8 cellular contexts compared by ENCODE assay signal in genomic region chr19:47742636-47743035, GRCh38. TPM values are rescaled to one million over a fixed set of nuclear protein-coding genes. Genes with fewer than 3 reads are reported as not detected.
DNase-seq lines count a peak whose midpoint lies in the region; ATAC-seq, FAIRE-seq and TF ChIP-seq lines count a peak whose summit lies in the region.

No MANE protein-coding gene starts in this region.

- peaks cover 12% of the 10 kb centered on the region for H3K36me3 Mint-ChIP-seq in CD4-positive, alpha-beta T cell (ENCODE audit: low read depth)
- H3K36me3 Mint-ChIP-seq in activated B cell treated with CpG ODN at 0.5 μM for 24 hours (ENCODE audit: low read depth): peaks cover 13% of the 10 kb centered on the region

- no peak for ATAC-seq in CD4-positive, alpha-beta T cell (ENCODE audit: poor library complexity)
- ATAC-seq in activated B cell treated with CpG ODN at 0.5 μM for 24 hours (ENCODE audit: low read depth) (no peak), GM18909 (IDR thresholded peaks at IDR 0.05; ENCODE audit: poor library complexity, unreplicated experiment) (no peak)

- TF ChIP-seq CTCF in CD4-positive, alpha-beta T cell (IDR thresholded peaks at IDR 0.05): no peak
- no peak for TF ChIP-seq CTCF in activated B cell treated with CpG ODN at 0.5 μM for 24 hours (IDR thresholded peaks at IDR 0.05)
- no peak for TF ChIP-seq CTCF in fibroblast of the aortic adventitia (IDR thresholded peaks at IDR 0.05; ENCODE audit: insufficient read depth, low read length)

- DNase-seq in CD4-positive, alpha-beta T cell: no peak
- no peak for DNase-seq in activated B cell treated with CpG ODN at 0.5 μM for 24 hours
- DNase-seq in fibroblast of the aortic adventitia (ENCODE audit: low read depth): no peak
- peak; percentile 18 for DNase-seq in retina
- DNase-seq in NCI-H345 treated with DMSO at 0.1 percent for 48 hours (lab: John Stamatoyannopoulos, UW; ENCODE audit: unreplicated experiment): no peak
- no peak for DNase-seq in SIG-M5 treated with dmso at 0.1 percent for 504 hours (lab: John Stamatoyannopoulos, UW; ENCODE audit: unreplicated experiment)
- no peak for DNase-seq in RCC 7860 (ENCODE audit: low spot score)

- H3K9me3 Mint-ChIP-seq in CD4-positive, alpha-beta T cell: no peaks in the 10 kb centered on the region
- no peaks in the 10 kb centered on the region for H3K9me3 Mint-ChIP-seq in activated B cell treated with CpG ODN at 0.5 μM for 24 hours

- peaks cover 20% of the 10 kb centered on the region for H3K4me1 Mint-ChIP-seq in CD4-positive, alpha-beta T cell (ENCODE audit: low read depth)
- H3K4me1 Mint-ChIP-seq in activated B cell treated with CpG ODN at 0.5 μM for 24 hours: peaks cover 37% of the 10 kb centered on the region

- intact Hi-C loops in CD4-positive, alpha-beta T cell (cut with DNase I, micrococcal nuclease): loop anchor here (1.0 to 2.0 kb wide), 3 partner anchors 29 to 306 kb away; partner anchors contain the start of genes EHD2 (in 1 of the 2) and SELENOW (in 1 of the 2)
- intact Hi-C loops in activated B cell treated with CpG ODN at 0.5 μM for 24 hours (cut with micrococcal nuclease): loop anchor here (1.0 kb wide), 2 partner anchors 29 to 306 kb away; partner anchors contain the start of gene EHD2

- FAIRE-seq in RCC 7860 (lab: Jason Lieb, UNC): no peak

- H3K27me3 ChIP-seq in CD4-positive, alpha-beta T cell (ENCODE audit: control insufficient read depth, insufficient read depth, low read length): no peaks in the 10 kb centered on the region

- H3K27ac ChIP-seq in CD4-positive, alpha-beta T cell (ENCODE audit: low read depth, low read length): no peak overlapping the region

- POLR2A ChIA-PET in CD4-positive, alpha-beta T cell (lab: Charles Lee): no interaction called here
- POLR2A ChIA-PET in activated B cell treated with CpG ODN at 0.5 μM for 24 hours (lab: Charles Lee): interaction anchor here (1.2 to 1.5 kb wide), 2 partner anchors 9 to 306 kb away, joined by 3 read pairs; no protein-coding TSS in a partner anchor

- H3K4me3 Mint-ChIP-seq in CD4-positive, alpha-beta T cell: peak overlapping the region; percentile 48
- H3K4me3 Mint-ChIP-seq in activated B cell treated with CpG ODN at 0.5 μM for 24 hours: peak overlapping the region; percentile 38

- H3K27ac Mint-ChIP-seq in CD4-positive, alpha-beta T cell: no peak overlapping the region
- no peak overlapping the region for H3K27ac Mint-ChIP-seq in activated B cell treated with CpG ODN at 0.5 μM for 24 hours

- no peaks in the 10 kb centered on the region for H3K9me3 ChIP-seq in CD4-positive, alpha-beta T cell (ENCODE audit: control insufficient read depth, low read length)

- peak overlapping the region; percentile 28 for H3K4me3 ChIP-seq in fibroblast of the aortic adventitia (ENCODE audit: low read depth, low read length)

- CTCF ChIA-PET in CD4-positive, alpha-beta T cell (lab: Charles Lee): interaction anchor here (0.7 to 1.5 kb wide), 3 partner anchors 29 to 306 kb away, joined by 3 to 8 read pairs (median 5); partner anchors contain the start of gene EHD2
- CTCF ChIA-PET in activated B cell treated with CpG ODN at 0.5 μM for 24 hours (lab: Charles Lee): interaction anchor here (1.9 kb wide), 1 partner anchor 306 kb away, joined by 6 read pairs; no protein-coding TSS in a partner anchor

- H3K27me3 Mint-ChIP-seq in CD4-positive, alpha-beta T cell: no peaks in the 10 kb centered on the region
- H3K27me3 Mint-ChIP-seq in activated B cell treated with CpG ODN at 0.5 μM for 24 hours: no peaks in the 10 kb centered on the region

RNA-seq across cellular contexts. Expression of gene NOP53, which starts 2.7 kb away (rescaled TPM):
- 1,000 to 10,000 TPM; 1,074 to 1,154 TPM for total RNA-seq in CD4-positive, alpha-beta T cell
- total RNA-seq in activated B cell treated with CpG ODN at 0.5 μM for 24 hours (695 and 783 TPM in 2 replicates), fibroblast of the aortic adventitia (ENCODE audit: low replicate concordance) (105 and 151 TPM in 2 replicates)

RNA-seq across cellular contexts. Expression of gene EHD2, which starts 29.4 kb away (rescaled TPM):
- total RNA-seq in CD4-positive, alpha-beta T cell: under 1 TPM in 1 of 2 experiments, not detected in 1; 0.16 TPM
- not detected in 2 replicates for total RNA-seq in activated B cell treated with CpG ODN at 0.5 μM for 24 hours
- 70.4 and 110 TPM in 2 replicates for total RNA-seq in fibroblast of the aortic adventitia (ENCODE audit: low replicate concordance)

RNA-seq across cellular contexts. Expression of gene SELENOW, which starts 35.9 kb away (rescaled TPM):
- total RNA-seq in CD4-positive, alpha-beta T cell: 10 to 100 TPM; 71.6 TPM
- total RNA-seq in activated B cell treated with CpG ODN at 0.5 μM for 24 hours (24.8 and 27.6 TPM in 2 replicates), fibroblast of the aortic adventitia (ENCODE audit: low replicate concordance) (62.9 and 154 TPM in 2 replicates)

Comparison
In these comparisons a context has a peak if more than half of its experiments do, and no peak if none do; other contexts are left out.
1. RNA of gene EHD2, which starts 29.4 kb away (total RNA-seq): 70.4 to 110 TPM in fibroblast of the aortic adventitia; 0.16 TPM in CD4-positive, alpha-beta T cell and not detected in activated B cell treated with CpG ODN at 0.5 μM for 24 hours; every median in the first group is over 10 times any median in the second.